Comparison of ENCODE assay signal across 8 cellular contexts in the genomic region with DNA sequence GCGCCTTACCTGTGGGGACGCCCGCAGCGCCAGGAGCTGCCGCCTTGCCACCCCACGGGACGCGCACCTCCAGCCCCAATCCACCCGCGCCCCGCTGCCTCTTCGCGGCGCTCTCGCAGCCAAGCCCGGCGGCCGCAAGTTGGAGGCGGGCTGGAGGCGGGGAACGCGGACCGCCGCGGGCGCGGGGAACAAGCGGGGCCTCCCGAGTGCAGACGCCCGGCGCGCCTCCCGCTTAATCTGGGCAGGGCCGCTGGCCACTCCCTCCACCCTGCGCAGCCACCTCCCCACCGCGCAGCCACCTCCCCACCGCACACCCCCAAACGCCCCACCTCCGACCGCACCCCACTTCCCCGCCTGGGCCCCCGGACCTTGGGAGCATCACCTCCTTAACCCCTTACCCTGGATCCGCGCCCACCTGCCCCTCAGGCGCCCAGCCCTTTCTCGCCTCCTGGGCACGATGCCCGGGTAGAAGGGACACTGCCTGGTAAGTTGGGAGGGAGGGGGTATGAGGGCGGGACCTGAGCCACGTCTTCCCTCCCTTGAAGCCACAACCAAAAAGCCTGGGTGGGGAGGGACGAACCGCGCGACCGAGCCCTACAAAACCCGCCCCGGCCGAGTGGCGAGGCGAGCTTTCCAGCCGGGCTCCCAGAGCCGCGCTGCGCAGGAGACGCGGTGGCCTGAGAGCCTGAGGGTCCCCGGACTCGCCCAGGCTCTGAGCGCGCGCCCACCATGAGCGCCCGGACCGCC. TPM values are rescaled to one million over a fixed set of nuclear protein-coding genes. Genes with fewer than 3 reads are reported as not detected.
DNase-seq lines count a peak whose midpoint lies in the region; ATAC-seq and TF ChIP-seq lines count a peak whose summit lies in the region.

A gene (plus strand): TSS at position 627 of the 747 bp plus-strand sequence. CDS start 103 bp downstream, at position 730.
A gene (minus strand): TSS at position 208 of the 747 bp plus-strand sequence. CDS start 16,722 bp downstream, outside the sequence.

- no peaks in the 10 kb centered on the region for H3K36me3 Mint-ChIP-seq in activated CD4-positive, alpha-beta memory T cell treated with anti-CD3 and anti-CD28 coated beads for 36 hours

- in situ Hi-C loops in G401 (cut with HindIII; ENCODE audit: low sequenced_read_pairs), result no loop called here

- peak; percentile 43 for ATAC-seq in HG03460 (IDR thresholded peaks at IDR 0.05; ENCODE audit: unreplicated experiment)
- peak; percentile 84 to 93 (median 92) for ATAC-seq in heart left ventricle

- intact Hi-C loops in activated CD4-positive, alpha-beta memory T cell treated with anti-CD3 and anti-CD28 coated beads for 36 hours (cut with micrococcal nuclease), result no loop called here
- intact Hi-C loops in heart left ventricle (cut with DNase I), result loop anchor here in 1 of 10 donors (5.0 kb wide), 1 partner anchor 33 kb away; no protein-coding TSS in a partner anchor
- intact Hi-C loops in posterior vena cava (cut with DNase I), result no loop called here

- H3K9me3 ChIP-seq in heart left ventricle, result peaks cover 0 to 4% (median 0%) of the 10 kb centered on the region in 12 donors

- CTCF ChIA-PET in GM10248 (lab: Yijun Ruan, JAX), result interaction anchor here (1.6 kb wide), 1 partner anchor 74 kb away, joined by 7 read pairs; no protein-coding TSS in a partner anchor
- CTCF ChIA-PET in activated CD4-positive, alpha-beta memory T cell treated with anti-CD3 and anti-CD28 coated beads for 36 hours (lab: Charles Lee), result no interaction called here

- H3K27ac ChIP-seq in heart left ventricle, result peak within 1 kb of the TSS; percentile 41 to 88 (median 76)

- no peak for TF ChIP-seq CTCF in GM10248 (IDR thresholded peaks at IDR 0.05; ENCODE audit: control extremely low read depth, extremely low read depth, low read depth, missing control alignments)
- no peak for TF ChIP-seq CTCF in GM20000 (IDR thresholded peaks at IDR 0.05; ENCODE audit: extremely low read depth, missing control alignments)
- TF ChIP-seq CTCF in heart left ventricle (IDR thresholded peaks at IDR 0.05), result no peak

- POLR2A ChIA-PET in GM10248 (lab: Yijun Ruan, JAX), result interaction anchor here (1.2 kb wide), 1 partner anchor 24 kb away, joined by 3 read pairs; no protein-coding TSS in a partner anchor
- POLR2A ChIA-PET in activated CD4-positive, alpha-beta memory T cell treated with anti-CD3 and anti-CD28 coated beads for 36 hours (lab: Charles Lee), result no interaction called here

- H3K27me3 Mint-ChIP-seq in activated CD4-positive, alpha-beta memory T cell treated with anti-CD3 and anti-CD28 coated beads for 36 hours, result peaks cover 55% of the 10 kb centered on the region

- H3K4me1 ChIP-seq in heart left ventricle, result peaks cover 0 to 19% (median 5%) of the 10 kb centered on the region in 12 donors

- peaks cover 9% of the 10 kb centered on the region for H3K4me1 Mint-ChIP-seq in activated CD4-positive, alpha-beta memory T cell treated with anti-CD3 and anti-CD28 coated beads for 36 hours (ENCODE audit: low read depth)

- 1 to 5% (median 1%) methylated on average over 8 to 76 of the region's 76 CpGs for WGBS in heart left ventricle, 4 donors

- H3K4me3 Mint-ChIP-seq in activated CD4-positive, alpha-beta memory T cell treated with anti-CD3 and anti-CD28 coated beads for 36 hours, result peak within 1 kb of the TSS; percentile 58

- peak within 1 kb of the TSS; percentile 56 to 85 (median 69) for H3K4me3 ChIP-seq in heart left ventricle

- H3K27me3 ChIP-seq in heart left ventricle, result peaks cover 0 to 35% (median 3%) of the 10 kb centered on the region in 9 donors

- H3K9me3 Mint-ChIP-seq in activated CD4-positive, alpha-beta memory T cell treated with anti-CD3 and anti-CD28 coated beads for 36 hours, result no peaks in the 10 kb centered on the region

- peak in 1 of 2 donors; percentile 12 for TF ChIP-seq POLR2A in heart left ventricle (IDR thresholded peaks at IDR 0.05)

- H3K27ac Mint-ChIP-seq in activated CD4-positive, alpha-beta memory T cell treated with anti-CD3 and anti-CD28 coated beads for 36 hours, result no peak within 1 kb of the TSS

- peak; percentile 44 for DNase-seq in GM10248 (ENCODE audit: extremely low spot score)
- DNase-seq in GM20000 (ENCODE audit: low spot score), result peak; percentile 64
- DNase-seq in activated CD4-positive, alpha-beta memory T cell treated with anti-CD3 and anti-CD28 coated beads for 36 hours, result peak; percentile 17
- DNase-seq in heart left ventricle, result peak; percentile 58 to 78 (median 65)
- peak; percentile 69 for DNase-seq in retina
- DNase-seq in G401 (ENCODE audit: low spot score), result no peak
- DNase-seq in posterior vena cava (ENCODE audit: low spot score), result no peak

- H3K36me3 ChIP-seq in heart left ventricle, result no peaks in the 10 kb centered on the region

RNA-seq across cellular contexts. Expression of the first gene that starts in this region (rescaled TPM):
- total RNA-seq in activated CD4-positive, alpha-beta memory T cell treated with anti-CD3 and anti-CD28 coated beads for 36 hours, result not detected
- total RNA-seq in heart left ventricle (1 to 10 TPM in 8 of 9 donors, under 1 TPM in 1; 0.96 to 6.9 (median 1.9) TPM), posterior vena cava (under 1 TPM; 0.42 to 0.76 TPM)
- 1 to 10 TPM in 1 of 2 donors, under 1 TPM in 1; 0.55 to 2.2 TPM for polyA plus RNA-seq in heart left ventricle
- total RNA-seq in G401 (2014; rRNA removed; shearing (Covaris generic)), result 3.0 TPM in 1 of 2 replicates, not detected in the other

RNA-seq across cellular contexts. Expression of the second gene that starts in this region (rescaled TPM):
- not detected for total RNA-seq in activated CD4-positive, alpha-beta memory T cell treated with anti-CD3 and anti-CD28 coated beads for 36 hours
- total RNA-seq in heart left ventricle, result 1 to 10 TPM; 1.6 to 9.9 (median 5.1) TPM
- polyA plus RNA-seq in heart left ventricle, result 1 to 10 TPM; 1.0 to 1.3 TPM
- 2.3 TPM in 1 of 2 replicates, not detected in the other for total RNA-seq in G401 (2014; rRNA removed; shearing (Covaris generic))
- 1 to 10 TPM in 1 of 2 donors, under 1 TPM in 1; 0.93 to 3.0 TPM for total RNA-seq in posterior vena cava

Comparison
In these comparisons a context has a peak if more than half of its experiments do, and no peak if none do; other contexts are left out.
1. Peak in DNase-seq in activated CD4-positive, alpha-beta memory T cell treated with anti-CD3 and anti-CD28 coated beads for 36 hours; RNA of the genes that start here not detected or under 1 TPM.
2. DNase-seq: peak in GM10248 (single experiment), GM20000 (single experiment), heart left ventricle (5 of 5) and retina (single experiment); none in G401 (single experiment) and posterior vena cava (single experiment).